ENCODE assay signal across 8 cellular contexts in the genomic region with DNA sequence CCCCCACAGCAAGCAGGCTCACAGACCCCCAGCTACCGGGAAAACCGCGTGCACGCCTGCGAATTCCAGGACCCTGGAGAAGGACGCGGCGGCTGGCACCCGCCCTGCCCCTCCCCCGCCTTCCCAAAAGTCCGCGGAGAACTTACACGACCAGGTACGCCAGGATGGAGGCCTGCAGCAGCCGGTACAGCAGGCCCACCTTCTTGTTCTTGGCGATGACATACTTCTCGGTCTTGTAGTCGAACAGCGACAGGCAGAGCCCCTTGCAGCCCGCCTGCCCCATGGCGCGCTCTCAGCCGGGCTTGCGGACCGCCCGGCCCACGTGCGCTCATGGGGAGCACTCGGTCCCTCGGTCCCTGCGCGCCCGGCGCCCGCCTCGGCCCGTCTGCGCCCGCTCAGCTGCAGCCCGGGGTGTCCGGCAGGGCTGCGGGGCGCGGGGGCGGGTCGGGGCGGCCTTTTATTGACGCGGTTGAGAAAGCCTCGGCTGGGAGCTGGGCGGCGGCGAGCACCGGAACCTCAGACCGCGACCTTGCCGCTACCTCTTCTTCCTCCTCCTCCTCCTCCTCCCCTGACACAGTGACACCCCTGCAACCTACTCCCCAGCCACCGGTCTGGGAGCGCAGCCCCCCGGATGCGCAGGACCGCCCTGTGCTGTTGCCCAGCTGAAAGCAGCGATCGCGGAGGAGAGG. TPM values are rescaled to one million over a fixed set of nuclear protein-coding genes. Genes with fewer than 3 reads are reported as not detected.
DNase-seq lines count a peak whose midpoint lies in the region; ATAC-seq and TF ChIP-seq lines count a peak whose summit lies in the region.

A gene with protein sequence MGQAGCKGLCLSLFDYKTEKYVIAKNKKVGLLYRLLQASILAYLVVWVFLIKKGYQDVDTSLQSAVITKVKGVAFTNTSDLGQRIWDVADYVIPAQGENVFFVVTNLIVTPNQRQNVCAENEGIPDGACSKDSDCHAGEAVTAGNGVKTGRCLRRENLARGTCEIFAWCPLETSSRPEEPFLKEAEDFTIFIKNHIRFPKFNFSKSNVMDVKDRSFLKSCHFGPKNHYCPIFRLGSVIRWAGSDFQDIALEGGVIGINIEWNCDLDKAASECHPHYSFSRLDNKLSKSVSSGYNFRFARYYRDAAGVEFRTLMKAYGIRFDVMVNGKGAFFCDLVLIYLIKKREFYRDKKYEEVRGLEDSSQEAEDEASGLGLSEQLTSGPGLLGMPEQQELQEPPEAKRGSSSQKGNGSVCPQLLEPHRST (minus strand): TSS at position 433 of the 689 bp plus-strand sequence. CDS start 150 bp downstream, at position 283.

- peaks cover 14% of the 10 kb centered on the region for H3K9me3 ChIP-seq in AG04450 (ENCODE audit: control insufficient read depth, insufficient read depth, low read length)

- intact Hi-C loops in T-helper 2 cell treated with Interferon-gamma antibody and Interleukin-4, amounts not matched to agents 100 ng/mL and 5 ng/mL, for 36 hours (cut with micrococcal nuclease), result loop anchor here (1.0 kb wide), 2 partner anchors 15 to 27 kb away; a partner anchor contains a TSS
- intact Hi-C loops in lower leg skin (cut with DNase I; ENCODE audit: low total_unique reads), result no loop called here

- H3K4me3 ChIP-seq in AG04450 (ENCODE audit: low read depth, low read length), result peak within 1 kb of the TSS; percentile 62
- H3K4me3 ChIP-seq in H7 (ENCODE audit: insufficient read depth, low read depth, low read length), result peak within 1 kb of the TSS; percentile 52
- H3K4me3 ChIP-seq in lower leg skin (ENCODE audit: low read depth, poor library complexity, severe bottlenecking), result peak within 1 kb of the TSS; percentile 29

- WGBS in lower leg skin, 2 donors, result 0% methylated on average over 18 to 61 of the region's 65 CpGs

- POLR2A ChIA-PET in AG04450 (lab: Yijun Ruan, JAX), result interaction anchor here (0.7 to 2.5 kb wide), 3 partner anchors 27 to 28 kb away, joined by 3 to 8 read pairs (median 3); a partner anchor contains a TSS

- DNase-seq in AG04450 (ENCODE audit: low read depth, low spot score), result no peak
- DNase-seq in H7, result peak; percentile 90
- peak; percentile 31 for DNase-seq in central memory CD4-positive, alpha-beta T cell
- peak in 1 of 2 donors; percentile 81 for DNase-seq in lower leg skin (ENCODE audit: low spot score in 2 of 2)
- peak in 4 of 6 experiments; percentile 15 to 41 (median 21) for DNase-seq in stimulated activated naive CD4-positive, alpha-beta T cell (lab: John Stamatoyannopoulos, UW)

- peaks cover 26% of the 10 kb centered on the region for H3K27me3 ChIP-seq in AG04450 (ENCODE audit: control insufficient read depth, insufficient read depth, low read length)
- peaks cover 27% of the 10 kb centered on the region for H3K27me3 ChIP-seq in H7 (ENCODE audit: control insufficient read depth, insufficient read depth, low read length)

- no peak within 1 kb of the TSS for H3K27ac ChIP-seq in AG04450 (ENCODE audit: low read depth, low read length)

- no peaks in the 10 kb centered on the region for H3K36me3 ChIP-seq in H7 (replicated peaks; ENCODE audit: control insufficient read depth, insufficient read depth, low read length)

- CTCF ChIA-PET in AG04450 (lab: Charles Lee), result interaction anchor here (0.6 kb wide), 1 partner anchor 27 kb away, joined by 3 read pairs; no protein-coding TSS in a partner anchor

- TF ChIP-seq POLR2A in lower leg skin (IDR thresholded peaks at IDR 0.05), result no peak

- ATAC-seq in HG03196 (IDR thresholded peaks at IDR 0.05; ENCODE audit: unreplicated experiment) (no peak), GM21447 (IDR thresholded peaks at IDR 0.05; ENCODE audit: unreplicated experiment) (no peak)

- no peak for TF ChIP-seq CTCF in AG04450 (IDR thresholded peaks at IDR 0.05; ENCODE audit: low read depth, low read length)
- no peak for TF ChIP-seq CTCF in lower leg skin (IDR thresholded peaks at IDR 0.05)

RNA-seq across cellular contexts. Expression of the gene that starts here (rescaled TPM):
- polyA plus RNA-seq in AG04450 (2011; rRNA removed), result 4.5 and 6.4 TPM in 2 replicates
- polyA minus RNA-seq in AG04450 (2011; rRNA and poly(A)+ RNA removed), result 4.5 and 5.7 TPM in 2 replicates
- 2.3 and 2.7 TPM in 2 replicates for total RNA-seq in H7 (2014; rRNA removed; shearing (Covaris generic))
- total RNA-seq in T-helper 2 cell treated with Interferon-gamma antibody and Interleukin-4, amounts not matched to agents 100 ng/mL and 5 ng/mL, for 36 hours, result 71.5 and 73.1 TPM in 2 replicates
- under 1 TPM in 1 of 4 donors, not detected in 3; 0.89 TPM for total RNA-seq in lower leg skin

Comparison
In these comparisons a context has a peak if more than half of its experiments do, and no peak if none do; other contexts are left out.
1. RNA of the gene that starts here (total RNA-seq): 71.5 to 73.1 TPM in T-helper 2 cell treated with Interferon-gamma antibody and Interleukin-4, amounts not matched to agents 100 ng/mL and 5 ng/mL, for 36 hours; 2.3 to 2.7 TPM in H7 and 0.89 TPM in lower leg skin; every median in the first group is over 10 times any median in the second.
2. Peak in every context shown above with its lines, with median percentiles within 50 percentile points of each other: H3K4me3 ChIP-seq.